ENCODE assay signal across 8 cellular contexts in the genomic region with DNA sequence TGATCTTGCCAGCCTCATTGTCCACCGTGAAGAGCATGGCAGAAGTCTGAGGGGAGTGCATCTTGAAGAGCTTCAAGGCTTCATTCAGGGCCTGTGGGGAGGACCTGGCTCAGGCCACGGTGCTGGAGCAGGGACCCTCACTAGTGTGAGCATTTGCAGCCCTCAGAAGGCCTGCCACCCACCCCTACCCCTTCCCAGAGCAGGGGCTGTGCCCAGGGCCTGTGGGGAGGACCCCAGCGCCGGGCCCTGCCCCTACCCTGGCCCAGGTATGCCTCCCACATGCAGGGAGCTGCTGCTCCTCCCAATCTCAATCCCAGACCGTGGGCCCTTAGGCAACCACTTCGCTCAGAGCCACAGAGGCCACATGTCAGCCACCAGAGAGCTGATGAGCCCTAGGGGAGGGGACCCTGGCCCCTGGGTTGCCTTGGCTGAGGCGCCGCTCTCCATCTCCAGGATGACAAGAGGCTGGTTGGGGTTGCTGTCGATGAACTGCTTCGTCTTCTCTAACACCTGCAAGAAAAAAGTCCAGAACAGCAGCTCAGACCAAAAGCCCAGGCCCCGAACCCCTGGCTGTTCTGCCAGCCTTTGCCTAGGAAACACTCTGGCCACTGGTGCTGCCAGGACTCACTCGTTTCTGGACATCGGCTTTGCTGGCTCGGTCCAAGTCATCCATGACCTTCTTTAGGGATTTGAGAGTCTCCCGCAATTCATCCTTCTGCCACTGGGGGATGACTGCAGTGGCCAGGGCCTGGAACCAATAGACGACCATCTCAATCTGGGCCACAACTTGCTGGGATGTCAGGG. TPM values are rescaled to one million over a fixed set of nuclear protein-coding genes. Genes with fewer than 3 reads are reported as not detected.
A peak's percentile ranks its signal among the peaks of the same experiment; 100 is the strongest.
DNase-seq lines count a peak whose midpoint lies in the region; ATAC-seq and TF ChIP-seq lines count a peak whose summit lies in the region.

No MANE protein-coding gene starts in this region.

- peaks cover 0 to 23% (median 10%) of the 10 kb centered on the region in 4 donors for H3K4me1 Mint-ChIP-seq in CD4-positive, CD25-positive, alpha-beta regulatory T cell

- TF ChIP-seq CTCF in WERI-Rb-1 (IDR thresholded peaks at IDR 0.05; ENCODE audit: low read depth, low read length) (peak; percentile 62), esophagus muscularis mucosa (IDR thresholded peaks at IDR 0.05) (peak; percentile 13 to 51 (median 24)), gastrocnemius medialis (IDR thresholded peaks at IDR 0.05 in 4 of 5, conservative IDR thresholded peaks at IDR 0.05 in 1 of 5) (peak in 4 of 5 experiments; percentile 22 to 42 (median 24))

- no peaks in the 10 kb centered on the region for H3K27me3 Mint-ChIP-seq in CD4-positive, CD25-positive, alpha-beta regulatory T cell

- H3K4me1 ChIP-seq in CD4-positive, CD25-positive, alpha-beta regulatory T cell (ENCODE audit: control insufficient read depth, insufficient read depth, low read length, poor library complexity, severe bottlenecking), result peaks cover 15% of the 10 kb centered on the region
- peaks cover 20 to 33% (median 28%) of the 10 kb centered on the region in 4 donors for H3K4me1 ChIP-seq in esophagus muscularis mucosa
- H3K4me1 ChIP-seq in gastrocnemius medialis, result peaks cover 17 to 21% of the 10 kb centered on the region in 2 donors

- no peaks in the 10 kb centered on the region for H3K9me3 ChIP-seq in CD4-positive, CD25-positive, alpha-beta regulatory T cell (ENCODE audit: control insufficient read depth in 2 of 2, low read length in 2 of 2)
- H3K9me3 ChIP-seq in WERI-Rb-1 (ENCODE audit: severe bottlenecking) (no peaks in the 10 kb centered on the region), esophagus muscularis mucosa (no peaks in the 10 kb centered on the region), gastrocnemius medialis (no peaks in the 10 kb centered on the region)

- H3K36me3 ChIP-seq in CD4-positive, CD25-positive, alpha-beta regulatory T cell (ENCODE audit: control insufficient read depth, insufficient read depth, low read length), result peaks cover 33% of the 10 kb centered on the region
- peaks cover 56% of the 10 kb centered on the region for H3K36me3 ChIP-seq in H7 (replicated peaks; ENCODE audit: control insufficient read depth, insufficient read depth, low read length)
- H3K36me3 ChIP-seq in WERI-Rb-1, result peaks cover 71% of the 10 kb centered on the region
- H3K36me3 ChIP-seq in esophagus muscularis mucosa, result peaks cover 55 to 66% (median 65%) of the 10 kb centered on the region in 4 donors
- peaks cover 0 to 62% of the 10 kb centered on the region in 2 donors for H3K36me3 ChIP-seq in gastrocnemius medialis

- TF ChIP-seq POLR2A in esophagus muscularis mucosa (IDR thresholded peaks at IDR 0.05; ENCODE audit: low read depth), result no peak
- TF ChIP-seq POLR2A in gastrocnemius medialis (IDR thresholded peaks at IDR 0.05), result no peak

- H3K27me3 ChIP-seq in CD4-positive, CD25-positive, alpha-beta regulatory T cell (ENCODE audit: control insufficient read depth, insufficient read depth, low read length), result no peaks in the 10 kb centered on the region
- H3K27me3 ChIP-seq in H7 (ENCODE audit: control insufficient read depth, insufficient read depth, low read length), result no peaks in the 10 kb centered on the region
- H3K27me3 ChIP-seq in WERI-Rb-1 (ENCODE audit: insufficient read depth, low read depth, severe bottlenecking), result no peaks in the 10 kb centered on the region
- no peaks in the 10 kb centered on the region for H3K27me3 ChIP-seq in esophagus muscularis mucosa
- H3K27me3 ChIP-seq in gastrocnemius medialis, result no peaks in the 10 kb centered on the region

- no peak overlapping the region for H3K4me3 ChIP-seq in CD4-positive, CD25-positive, alpha-beta regulatory T cell (ENCODE audit: low read depth, low read length)
- H3K4me3 ChIP-seq in H7 (ENCODE audit: insufficient read depth, low read depth, low read length), result no peak overlapping the region
- no peak overlapping the region for H3K4me3 ChIP-seq in WERI-Rb-1 (ENCODE audit: low read depth, low read length)
- no peak overlapping the region for H3K4me3 ChIP-seq in esophagus muscularis mucosa
- H3K4me3 ChIP-seq in gastrocnemius medialis, result no peak overlapping the region

- no peak overlapping the region for H3K27ac ChIP-seq in CD4-positive, CD25-positive, alpha-beta regulatory T cell (ENCODE audit: insufficient read depth, low read length, poor library complexity, severe bottlenecking)
- no peak overlapping the region for H3K27ac ChIP-seq in WERI-Rb-1
- no peak overlapping the region for H3K27ac ChIP-seq in esophagus muscularis mucosa (replicated peaks in 1 of 4)
- H3K27ac ChIP-seq in gastrocnemius medialis, result no peak overlapping the region

- H3K9me3 Mint-ChIP-seq in CD4-positive, CD25-positive, alpha-beta regulatory T cell, result no peaks in the 10 kb centered on the region

- ATAC-seq in CD4-positive, CD25-positive, alpha-beta regulatory T cell (ENCODE audit: low read depth in 2 of 2), result no peak
- ATAC-seq in gastrocnemius medialis, result no peak
- no peak for ATAC-seq in HG02970 (IDR thresholded peaks at IDR 0.05; ENCODE audit: low FRiP score, unreplicated experiment)
- no peak for ATAC-seq in HG03196 (IDR thresholded peaks at IDR 0.05; ENCODE audit: unreplicated experiment)

- no peak overlapping the region for H3K27ac Mint-ChIP-seq in CD4-positive, CD25-positive, alpha-beta regulatory T cell

- in situ Hi-C loops in gastrocnemius medialis (cut with MboI; ENCODE audit: low sequenced_read_pairs in 4 of 4), result loop anchor here in 2 of 4 donors (10.0 to 25.0 kb wide), 2 partner anchors 99 to 591 kb away; no protein-coding TSS in a partner anchor

- intact Hi-C loops in esophagus muscularis mucosa (cut with DNase I), result loop anchor here (10.0 kb wide), 1 partner anchor 89 kb away; no protein-coding TSS in a partner anchor
- intact Hi-C loops in gastrocnemius medialis (cut with DNase I; ENCODE audit: low total_unique reads), result no loop called here

- TF ChIP-seq EP300 in esophagus muscularis mucosa (IDR thresholded peaks at IDR 0.05), result no peak

- H3K36me3 Mint-ChIP-seq in CD4-positive, CD25-positive, alpha-beta regulatory T cell, result peaks cover 19% of the 10 kb centered on the region

- DNase-seq in CD4-positive, CD25-positive, alpha-beta regulatory T cell, result peak in 2 of 3 donors; percentile 23 to 47
- DNase-seq in H7 (peak; percentile 77), WERI-Rb-1 (peak; percentile 49), esophagus muscularis mucosa (ENCODE audit: extremely low spot score) (no peak), gastrocnemius medialis (no peak), NK-92 (lab: John Stamatoyannopoulos, UW; ENCODE audit: unreplicated experiment) (no peak)

- 77% methylated on average over 14 of the region's 16 CpGs for WGBS in esophagus muscularis mucosa

- peak overlapping the region in 3 of 4 donors; percentile 47 to 85 (median 55) for H3K4me3 Mint-ChIP-seq in CD4-positive, CD25-positive, alpha-beta regulatory T cell

RNA-seq across cellular contexts. Expression of a gene that starts 1.8 kb away (rescaled TPM):
- total RNA-seq in CD4-positive, CD25-positive, alpha-beta regulatory T cell, result 29.6 TPM
- polyA plus RNA-seq in CD4-positive, CD25-positive, alpha-beta regulatory T cell, result 10 to 100 TPM in 2 of 4 donors, 1 to 10 TPM in 2; 5.2 to 12.4 (median 9.6) TPM
- 17.6 and 18.4 TPM in 2 replicates for total RNA-seq in H7 (2014; rRNA removed; shearing (Covaris generic))
- total RNA-seq in esophagus muscularis mucosa, result 10 to 100 TPM; 17.0 to 38.0 (median 30.6) TPM
- 10 to 100 TPM; 15.3 to 33.2 (median 17.2) TPM for total RNA-seq in gastrocnemius medialis

RNA-seq across cellular contexts. Expression of a gene that starts 35.8 kb away (rescaled TPM):
- 25.2 TPM for total RNA-seq in CD4-positive, CD25-positive, alpha-beta regulatory T cell
- polyA plus RNA-seq in CD4-positive, CD25-positive, alpha-beta regulatory T cell, result 10 to 100 TPM; 29.5 to 34.5 (median 30.5) TPM
- total RNA-seq in H7 (2014; rRNA removed; shearing (Covaris generic)), result 149 and 178 TPM in 2 replicates
- total RNA-seq in esophagus muscularis mucosa (100 to 1,000 TPM in 1 of 4 donors, 10 to 100 TPM in 3; 67.1 to 101 (median 87.2) TPM), gastrocnemius medialis (10 to 100 TPM; 58.0 to 80.4 (median 60.2) TPM)

RNA-seq across cellular contexts. Expression of a gene that starts 45.5 kb away (rescaled TPM):
- total RNA-seq in CD4-positive, CD25-positive, alpha-beta regulatory T cell, result 47.0 TPM
- polyA plus RNA-seq in CD4-positive, CD25-positive, alpha-beta regulatory T cell, result 10 to 100 TPM; 51.6 to 62.5 (median 56.8) TPM
- 23.5 and 28.0 TPM in 2 replicates for total RNA-seq in H7 (2014; rRNA removed; shearing (Covaris generic))
- total RNA-seq in esophagus muscularis mucosa (10 to 100 TPM; 36.1 to 48.7 (median 41.1) TPM), gastrocnemius medialis (10 to 100 TPM; 26.6 to 38.3 (median 31.9) TPM)

Comparison
In these comparisons a context has a peak if more than half of its experiments do, and no peak if none do; other contexts are left out.
1. DNase-seq: peak in CD4-positive, CD25-positive, alpha-beta regulatory T cell (2 of 3), H7 (single experiment) and WERI-Rb-1 (single experiment); none in esophagus muscularis mucosa (single experiment), gastrocnemius medialis (0 of 2) and NK-92 (single experiment).
2. Peak in every context shown above with its lines, with median percentiles within 50 percentile points of each other: CTCF ChIP-seq.